In genomic region chr11:1310315-1310687, GRCh38 we compare ENCODE assay signal across 8 cellular contexts. TPM values are rescaled to one million over a fixed set of nuclear protein-coding genes. Genes with fewer than 3 reads are reported as not detected.
A peak's percentile ranks its signal among the peaks of the same experiment; 100 is the strongest.
DNase-seq lines count a peak whose midpoint lies in the region; ATAC-seq and TF ChIP-seq lines count a peak whose summit lies in the region.

No MANE protein-coding gene starts in this region.

- H3K27ac ChIP-seq in Peyer's patch, result peak overlapping the region; percentile 87 to 98 (median 96)
- peak overlapping the region; percentile 61 for H3K27ac ChIP-seq in parathyroid adenoma

- ATAC-seq in GM18868 (IDR thresholded peaks at IDR 0.05; ENCODE audit: unreplicated experiment), result no peak

- no peaks in the 10 kb centered on the region for H3K27me3 ChIP-seq in Peyer's patch
- no peaks in the 10 kb centered on the region for H3K27me3 ChIP-seq in parathyroid adenoma (ENCODE audit: control insufficient read depth, insufficient read depth, low read length)

- TF ChIP-seq CTCF in Peyer's patch (IDR thresholded peaks at IDR 0.05), result no peak
- no peak for TF ChIP-seq CTCF in epithelial cell of proximal tubule (conservative IDR thresholded peaks at IDR 0.05; ENCODE audit: low read depth, low read length)
- no peak for TF ChIP-seq CTCF in parathyroid adenoma (IDR thresholded peaks at IDR 0.05)
- TF ChIP-seq CTCF in GM10248 (IDR thresholded peaks at IDR 0.05; ENCODE audit: control extremely low read depth, extremely low read depth, low read depth, missing control alignments), result no peak

- H3K4me3 ChIP-seq in Peyer's patch, result peak overlapping the region; percentile 90 to 99 (median 98)
- H3K4me3 ChIP-seq in epithelial cell of proximal tubule (ENCODE audit: low read depth, low read length), result peak overlapping the region; percentile 62
- peak overlapping the region; percentile 54 for H3K4me3 ChIP-seq in parathyroid adenoma (ENCODE audit: low read depth, low read length)

- CTCF ChIA-PET in GM10248 (lab: Yijun Ruan, JAX), result interaction anchor here (1.9 kb wide), 1 partner anchor 17 kb away, joined by 5 read pairs; no protein-coding TSS in a partner anchor

- H3K9ac ChIP-seq in ES-I3 (ENCODE audit: low read depth, low read length) (peak overlapping the region; percentile 94), parathyroid adenoma (no peak overlapping the region)

- no peak for TF ChIP-seq POLR2A in Peyer's patch (IDR thresholded peaks at IDR 0.05)

- H3K79me2 ChIP-seq in parathyroid adenoma, result peaks cover 23% of the 10 kb centered on the region

- peak overlapping the region; percentile 82 for H3K4me2 ChIP-seq in parathyroid adenoma (ENCODE audit: low read length)

- peak in 1 of 3 donors; percentile 24 for DNase-seq in Peyer's patch
- DNase-seq in epithelial cell of proximal tubule (ENCODE audit: low read depth), result no peak
- no peak for DNase-seq in GM10248 (ENCODE audit: extremely low spot score)
- DNase-seq in posterior vena cava (ENCODE audit: low spot score), result no peak
- DNase-seq in activated CD4-positive, alpha-beta T cell treated with anti-CD3 and anti-CD28 coated beads for 1 hour, result no peak

- intact Hi-C loops in posterior vena cava (cut with DNase I), result no loop called here

- H3K4me1 ChIP-seq in ES-I3 (ENCODE audit: insufficient read depth, low read length), result no peaks in the 10 kb centered on the region
- H3K4me1 ChIP-seq in Peyer's patch, result peaks cover 7 to 36% (median 22%) of the 10 kb centered on the region in 4 donors
- H3K4me1 ChIP-seq in parathyroid adenoma, result no peaks in the 10 kb centered on the region

- H3K36me3 ChIP-seq in ES-I3 (ENCODE audit: insufficient read depth, low read length) (no peaks in the 10 kb centered on the region), Peyer's patch (no peaks in the 10 kb centered on the region), parathyroid adenoma (ENCODE audit: control insufficient read depth, insufficient read depth, low read length) (no peaks in the 10 kb centered on the region)

- POLR2A ChIA-PET in GM10248 (lab: Yijun Ruan, JAX), result no interaction called here

- H2AFZ ChIP-seq in parathyroid adenoma, result peak overlapping the region; percentile 81

- peaks cover 6% of the 10 kb centered on the region; the same call in 1 of the 2 replicates for H3K9me3 ChIP-seq in ES-I3 (ENCODE audit: control insufficient read depth, insufficient read depth, low read length)
- H3K9me3 ChIP-seq in Peyer's patch, result no peaks in the 10 kb centered on the region
- H3K9me3 ChIP-seq in parathyroid adenoma (ENCODE audit: control insufficient read depth, low read length), result no peaks in the 10 kb centered on the region

RNA-seq across cellular contexts. Expression of gene TOLLIP, which starts 0.9 kb away (rescaled TPM):
- 10 to 100 TPM; 43.7 to 77.3 (median 70.6) TPM for total RNA-seq in Peyer's patch
- 22.0 and 28.5 TPM in 2 replicates for total RNA-seq in epithelial cell of proximal tubule
- total RNA-seq in posterior vena cava, result 10 to 100 TPM; 44.1 to 46.4 TPM
